ENCODE assay signal across 17 cellular contexts in genomic region chr3:46849686-46850467, GRCh38. TPM values are rescaled to one million over a fixed set of nuclear protein-coding genes. Genes with fewer than 3 reads are reported as not detected.
A peak's percentile ranks its signal among the peaks of the same experiment; 100 is the strongest.
DNase-seq lines count a peak whose midpoint lies in the region; ATAC-seq and TF ChIP-seq lines count a peak whose summit lies in the region.
"Had no signal": no experiment of that assay in that cellular context is flagged by ENCODE, and none has a peak within 500 bp of the region (broad histone marks: within the 10 kb centered on the region; RNA-seq: fewer than 3 reads in every experiment).

No MANE protein-coding gene starts in this region.

- H3K27me3 Mint-ChIP-seq in glutamatergic neuron (ENCODE audit: unreplicated experiment) (peaks cover 2% of the 10 kb centered on the region), nephron (ENCODE audit: low read depth) (peaks cover 7% of the 10 kb centered on the region)

- ATAC-seq in Right ventricle myocardium inferior (no peak), left cardiac atrium (no peak)
- ATAC-seq: activated CD4-positive, CD25-positive, alpha-beta regulatory T cell treated with anti-CD3 and anti-CD28 coated beads, Interleukin-2, amount 50 U/mL, for 24 hours had no signal

- TF ChIP-seq CTCF in glutamatergic neuron (IDR thresholded peaks at IDR 0.05; ENCODE audit: partially characterized antibody, unreplicated experiment), result no peak
- TF ChIP-seq CTCF in nephron (IDR thresholded peaks at IDR 0.05; ENCODE audit: unreplicated experiment in 3 of 3), result no peak

- H3K27ac Mint-ChIP-seq in glutamatergic neuron (ENCODE audit: unreplicated experiment), result no peak overlapping the region
- H3K27ac Mint-ChIP-seq in nephron, result peak overlapping the region; percentile 93 to 99 (median 99)

- intact Hi-C loops in Right ventricle myocardium inferior (cut with DNase I) (loop anchor here (5.0 kb wide), 1 partner anchor 143 kb away; no protein-coding TSS in a partner anchor), left cardiac atrium (cut with DNase I) (loop anchor here in 1 of 2 donors (5.0 to 10.0 kb wide), 2 partner anchors 42 to 145 kb away; partner anchors contain the start of gene TMIE)

- H3K9me3 Mint-ChIP-seq in glutamatergic neuron (ENCODE audit: unreplicated experiment) (peaks cover 1% of the 10 kb centered on the region), nephron (no peaks in the 10 kb centered on the region)

- peak; percentile 58 for DNase-seq in Right ventricle myocardium inferior (ENCODE audit: missing footprints)
- DNase-seq in left cardiac atrium, result no peak
- peak; percentile 12 for DNase-seq in glutamatergic neuron
- DNase-seq in ureter (ENCODE audit: low spot score), result peak; percentile 37
- no peak for DNase-seq in foreskin melanocyte
- no peak for DNase-seq in DMS79 treated with DMSO at 0.1 percent for 48 hours (lab: John Stamatoyannopoulos, UW)
- DNase-seq: amygdala, DMS153, GDM1, midbrain, NCI-H1105 treated with DMSO at 0.1 percent for 48 hours, NCI-H2107, NCI-H524, RPMI8226 had no signal

- H3K4me1 Mint-ChIP-seq in glutamatergic neuron (ENCODE audit: low read depth, unreplicated experiment), result no peaks in the 10 kb centered on the region
- H3K4me1 Mint-ChIP-seq in nephron, result peaks cover 50% of the 10 kb centered on the region

- H3K36me3 Mint-ChIP-seq in glutamatergic neuron (ENCODE audit: unreplicated experiment) (no peaks in the 10 kb centered on the region), nephron (ENCODE audit: low read depth) (no peaks in the 10 kb centered on the region)

- H3K4me3 Mint-ChIP-seq in glutamatergic neuron (ENCODE audit: unreplicated experiment) (no peak overlapping the region), nephron (peak overlapping the region in 2 of 3 experiments; percentile 36 to 58)

RNA-seq across cellular contexts. Expression of gene MYL3, which starts 13.4 kb away (rescaled TPM):
- 11,437 TPM for total RNA-seq in Right ventricle myocardium inferior
- 100 to 1,000 TPM; 157 to 557 TPM for total RNA-seq in left cardiac atrium
- not detected for total RNA-seq in glutamatergic neuron (ENCODE audit: unreplicated experiment)
- 4.6 TPM for total RNA-seq in ureter
- total RNA-seq: frontal cortex had no signal

RNA-seq across cellular contexts. Expression of gene PTH1R, which starts 27.6 kb away (rescaled TPM):
- 12.7 TPM for total RNA-seq in Right ventricle myocardium inferior
- total RNA-seq in left cardiac atrium, result 10 to 100 TPM in 1 of 2 donors, 1 to 10 TPM in 1; 5.4 to 10.0 TPM
- total RNA-seq in glutamatergic neuron (ENCODE audit: unreplicated experiment), result 0.29 TPM
- 12.9 TPM for total RNA-seq in ureter

Comparison
In these comparisons a context has a peak if more than half of its experiments do, and no peak if none do; other contexts are left out.
1. DNase-seq: peak in Right ventricle myocardium inferior (single experiment), glutamatergic neuron (single experiment) and ureter (single experiment); none in left cardiac atrium (single experiment), foreskin melanocyte (single experiment) and DMS79 treated with DMSO at 0.1 percent for 48 hours (single experiment).
2. RNA of gene MYL3, which starts 13.4 kb away (total RNA-seq): 11,437 TPM in Right ventricle myocardium inferior (single experiment) and 157 to 557 TPM in left cardiac atrium; 4.6 TPM in ureter (single experiment) and not detected in glutamatergic neuron (single experiment); every median in the first group is over 10 times any median in the second.